ENCODE assay signal across 19 cellular contexts in the genomic region with DNA sequence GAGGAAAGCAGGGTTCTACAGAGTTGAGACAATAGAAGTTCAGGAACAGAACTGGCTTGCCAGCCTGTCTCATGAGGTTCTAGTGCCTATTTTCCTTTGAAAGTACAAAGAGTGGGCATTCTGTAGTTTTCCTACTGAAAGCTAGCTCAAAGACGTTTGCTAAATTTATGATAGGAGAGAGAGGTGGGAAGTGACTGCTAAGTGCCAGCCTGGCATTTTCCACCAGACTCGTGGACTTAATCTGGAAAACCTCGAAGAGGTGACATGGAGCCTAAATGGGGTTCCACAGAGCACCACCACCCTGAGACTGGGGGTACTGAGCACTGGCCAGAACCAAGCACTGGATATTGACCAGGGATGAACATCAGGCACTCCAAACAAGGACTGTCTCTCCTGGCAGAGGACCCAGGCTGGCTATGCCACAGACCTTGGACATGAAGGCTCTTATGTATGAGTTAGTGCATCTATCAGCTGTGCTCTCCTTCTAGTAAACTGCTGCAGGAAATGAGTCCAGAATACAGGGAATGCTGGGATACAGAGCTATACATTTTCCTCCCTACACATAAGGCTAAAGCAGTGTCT. TPM values are rescaled to one million over a fixed set of nuclear protein-coding genes. Genes with fewer than 3 reads are reported as not detected.
A peak's percentile ranks its signal among the peaks of the same experiment; 100 is the strongest.
DNase-seq lines count a peak whose midpoint lies in the region; FAIRE-seq and TF ChIP-seq lines count a peak whose summit lies in the region.
"Had no signal": no experiment of that assay in that cellular context is flagged by ENCODE, and none has a peak within 500 bp of the region (broad histone marks: within the 10 kb centered on the region; RNA-seq: fewer than 3 reads in every experiment).

No MANE protein-coding gene starts in this region.

- DNase-seq in DMS53 (lab: John Stamatoyannopoulos, UW) (peak; percentile 29), DMS53 treated with DMSO at 0.1 percent for 48 hours (lab: John Stamatoyannopoulos, UW; ENCODE audit: unreplicated experiment) (no peak), astrocyte (ENCODE audit: low read depth) (no peak), smooth muscle cell (lab: John Stamatoyannopoulos, UW; ENCODE audit: unreplicated experiment) (no peak), NCI-H2227 (lab: John Stamatoyannopoulos, UW; ENCODE audit: unreplicated experiment) (no peak), kidney tubule cell (ENCODE audit: low spot score) (no peak)
- DNase-seq: 8988T; activated CD8-positive, alpha-beta memory T cell treated with anti-CD3 and anti-CD28 coated beads, Interleukin-2, amount 50 U/mL, for 48 hours; BE2C; effector CD8-positive, alpha-beta T cell; NCI-H1417; NCI-H524 treated with DMSO at 0.1 percent for 48 hours had no signal

- H3K36me3 ChIP-seq in astrocyte (ENCODE audit: insufficient read depth, low read length) = no peaks in the 10 kb centered on the region
- H3K36me3 ChIP-seq in smooth muscle cell (ENCODE audit: low read depth) = no peaks in the 10 kb centered on the region

- H3K9me3 ChIP-seq in astrocyte (ENCODE audit: insufficient read depth, low read depth, low read length) (no peaks in the 10 kb centered on the region), smooth muscle cell (replicated peaks; ENCODE audit: low read depth) (no peaks in the 10 kb centered on the region)
- H3K9me3 ChIP-seq: BE2C, esophagus muscularis mucosa had no signal

- peaks cover 8% of the 10 kb centered on the region for H3F3A ChIP-seq in smooth muscle cell (ENCODE audit: low read depth)

- peak overlapping the region; percentile 81 for H3K27ac Mint-ChIP-seq in astrocyte (ENCODE audit: unreplicated experiment)
- H3K27ac Mint-ChIP-seq: natural killer cell treated with Interleukin-12 subunit alpha and Interleukin-12 subunit beta and Interleukin-15 and Interleukin-18, amount 100 ng/mL, for 72 hours had no signal

- no peak overlapping the region for H3K9ac ChIP-seq in astrocyte (ENCODE audit: low read length)
- H3K9ac ChIP-seq in smooth muscle cell (ENCODE audit: low read depth) = no peak overlapping the region

- no peak for TF ChIP-seq CTCF in astrocyte (IDR thresholded peaks at IDR 0.05; ENCODE audit: insufficient read depth, low read depth, low read length)
- no peak for TF ChIP-seq CTCF in smooth muscle cell (IDR thresholded peaks at IDR 0.05; ENCODE audit: borderline replicate concordance, insufficient read depth, poor library complexity, severe bottlenecking)

- WGBS in smooth muscle cell (ENCODE audit: low lambda C conversion rate) = 90% methylated on average over 3 of the region's 3 CpGs

- H2AFZ ChIP-seq in astrocyte (ENCODE audit: low read depth, low read length) (no peak overlapping the region), smooth muscle cell (ENCODE audit: low read depth) (no peak overlapping the region)

- no peak overlapping the region for H3K4me2 ChIP-seq in astrocyte (ENCODE audit: low read length)
- no peak overlapping the region for H3K4me2 ChIP-seq in smooth muscle cell

- H4K20me1 ChIP-seq in astrocyte (ENCODE audit: insufficient read depth, low read length) (peaks cover 9% of the 10 kb centered on the region), smooth muscle cell (ENCODE audit: low read depth) (peaks cover 15% of the 10 kb centered on the region)

- no peak for FAIRE-seq in astrocyte (lab: Jason Lieb, UNC)
- FAIRE-seq: D721Med, HTR-8/SVneo, urothelium cell line had no signal

- peaks cover 15% of the 10 kb centered on the region for H3K36me3 Mint-ChIP-seq in astrocyte (ENCODE audit: low read depth, unreplicated experiment)

- H3K27ac ChIP-seq in astrocyte (ENCODE audit: low read depth, low read length) (no peak overlapping the region), smooth muscle cell (ENCODE audit: low read depth) (peak overlapping the region; percentile 28)
- H3K27ac ChIP-seq: esophagus muscularis mucosa had no signal

- H3K4me1 Mint-ChIP-seq in astrocyte (ENCODE audit: low read depth, unreplicated experiment) = peaks cover 12% of the 10 kb centered on the region

- no peaks in the 10 kb centered on the region for H3K9me3 Mint-ChIP-seq in astrocyte (ENCODE audit: unreplicated experiment)
- H3K9me3 Mint-ChIP-seq: natural killer cell treated with Interleukin-12 subunit alpha and Interleukin-12 subunit beta and Interleukin-15 and Interleukin-18, amount 100 ng/mL, for 72 hours had no signal

- H3K4me1 ChIP-seq in astrocyte (ENCODE audit: insufficient read depth, low read length) (peaks cover 6% of the 10 kb centered on the region), smooth muscle cell (ENCODE audit: low read depth) (no peaks in the 10 kb centered on the region)

- H3K27me3 Mint-ChIP-seq in astrocyte (ENCODE audit: low read depth, unreplicated experiment) = no peaks in the 10 kb centered on the region
- H3K27me3 Mint-ChIP-seq: natural killer cell treated with Interleukin-12 subunit alpha and Interleukin-12 subunit beta and Interleukin-15 and Interleukin-18, amount 100 ng/mL, for 72 hours had no signal

- no peak overlapping the region for H3K4me3 Mint-ChIP-seq in astrocyte (ENCODE audit: unreplicated experiment)
- H3K4me3 Mint-ChIP-seq: natural killer cell treated with Interleukin-12 subunit alpha and Interleukin-12 subunit beta and Interleukin-15 and Interleukin-18, amount 100 ng/mL, for 72 hours had no signal

- H3K79me2 ChIP-seq in astrocyte (ENCODE audit: insufficient read depth, low read length) = peaks cover under 1% of the 10 kb centered on the region
- H3K79me2 ChIP-seq in smooth muscle cell (ENCODE audit: low read depth) = peaks cover 6% of the 10 kb centered on the region

- H3K4me3 ChIP-seq in astrocyte (ENCODE audit: insufficient read depth, low read depth, low read length) (no peak overlapping the region), smooth muscle cell (no peak overlapping the region)
- H3K4me3 ChIP-seq: esophagus muscularis mucosa had no signal

- H3K27me3 ChIP-seq in astrocyte (ENCODE audit: insufficient read depth, low read length) (no peaks in the 10 kb centered on the region), smooth muscle cell (ENCODE audit: low read depth) (no peaks in the 10 kb centered on the region)
- H3K27me3 ChIP-seq: BE2C, esophagus muscularis mucosa had no signal

RNA-seq across cellular contexts. Expression of gene PEX6, which starts 7.1 kb away (rescaled TPM):
- total RNA-seq in astrocyte (22.7 and 27.1 TPM in 2 replicates), smooth muscle cell (9.7 and 11.3 TPM in 2 replicates)
- 23.4 and 24.6 TPM in 2 replicates for polyA plus RNA-seq in smooth muscle cell

RNA-seq across cellular contexts. Expression of gene GNMT, which starts 11.3 kb away (rescaled TPM):
- 0.68 TPM in 1 of 2 replicates, not detected in the other for total RNA-seq in astrocyte
- total RNA-seq in smooth muscle cell = not detected in 2 replicates
- polyA plus RNA-seq in smooth muscle cell = 0.17 TPM in 1 of 2 replicates, not detected in the other
- total RNA-seq: posterior vena cava, skeletal muscle tissue had no signal

RNA-seq across cellular contexts. Expression of gene PPP2R5D, which starts 12.5 kb away (rescaled TPM):
- 48.0 and 53.0 TPM in 2 replicates for total RNA-seq in astrocyte
- 33.4 and 51.3 TPM in 2 replicates for total RNA-seq in smooth muscle cell
- polyA plus RNA-seq in smooth muscle cell = 44.1 and 46.4 TPM in 2 replicates

RNA-seq across cellular contexts. Expression of gene MEA1, which starts 41.9 kb away (rescaled TPM):
- total RNA-seq in astrocyte = 54.2 and 55.9 TPM in 2 replicates
- 71.3 and 86.7 TPM in 2 replicates for total RNA-seq in smooth muscle cell
- polyA plus RNA-seq in smooth muscle cell = 154 and 161 TPM in 2 replicates

RNA-seq across cellular contexts. Expression of gene KLHDC3, which starts 42.2 kb away (rescaled TPM):
- 67.4 and 69.6 TPM in 2 replicates for total RNA-seq in astrocyte
- total RNA-seq in smooth muscle cell = 51.5 and 61.8 TPM in 2 replicates
- 102 and 113 TPM in 2 replicates for polyA plus RNA-seq in smooth muscle cell
